In the genomic region with DNA sequence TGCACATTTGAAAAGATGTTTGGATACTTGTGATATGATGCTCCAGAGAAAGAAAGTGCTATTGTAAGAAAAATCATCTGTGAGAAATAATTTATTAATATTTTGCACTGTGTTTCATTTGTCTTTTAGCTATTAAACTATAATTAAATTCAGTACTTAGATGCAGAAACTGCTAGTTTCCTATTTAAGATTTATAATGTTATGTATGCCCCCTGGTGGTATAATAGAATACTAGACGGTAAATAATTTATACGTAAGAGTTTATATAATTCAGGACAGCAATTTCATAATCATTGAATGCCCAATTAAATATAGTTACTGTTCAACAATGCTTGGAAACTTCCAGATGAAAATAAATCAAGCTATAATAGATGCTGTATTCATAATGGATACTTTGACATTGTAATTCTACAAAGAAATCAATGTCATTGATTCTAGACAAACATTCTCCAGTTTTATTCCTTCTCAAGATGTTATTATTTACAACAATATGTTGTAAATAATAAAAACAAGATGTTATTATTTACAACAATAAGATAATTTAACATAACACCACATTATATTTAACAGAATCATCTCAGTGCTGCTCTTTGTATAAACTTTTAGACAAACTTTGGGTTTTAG, we compare ENCODE assay signal across 9 cellular contexts.
DNase-seq lines count a peak whose midpoint lies in the region; ATAC-seq lines count a peak whose summit lies in the region.
"Had no signal": no experiment of that assay in that cellular context is flagged by ENCODE, and none has a peak within 500 bp of the region (broad histone marks: within the 10 kb centered on the region; RNA-seq: fewer than 3 reads in every experiment).

No MANE protein-coding gene starts in this region.

- H3K27me3 Mint-ChIP-seq in activated naive CD8-positive, alpha-beta T cell treated with anti-CD3 and anti-CD28 coated beads, Interleukin-2, amount 50 U/mL, for 24 hours, result no peaks in the 10 kb centered on the region

- no peaks in the 10 kb centered on the region for H3K36me3 Mint-ChIP-seq in stimulated activated effector memory CD8-positive, alpha-beta T cell treated with anti-CD3 and anti-CD28 coated beads, Interleukin-12 subunit alpha, Interleukin-12 subunit beta, amount 100 ng/mL, for 72 hours
- H3K36me3 Mint-ChIP-seq in activated naive CD8-positive, alpha-beta T cell treated with anti-CD3 and anti-CD28 coated beads, Interleukin-2, amount 50 U/mL, for 24 hours (ENCODE audit: low read depth), result no peaks in the 10 kb centered on the region
- H3K36me3 Mint-ChIP-seq: naive thymus-derived CD8-positive, alpha-beta T cell had no signal

- no peaks in the 10 kb centered on the region for H3K9me3 Mint-ChIP-seq in stimulated activated effector memory CD8-positive, alpha-beta T cell treated with anti-CD3 and anti-CD28 coated beads, Interleukin-12 subunit alpha, Interleukin-12 subunit beta, amount 100 ng/mL, for 72 hours
- no peaks in the 10 kb centered on the region for H3K9me3 Mint-ChIP-seq in activated naive CD8-positive, alpha-beta T cell treated with anti-CD3 and anti-CD28 coated beads, Interleukin-2, amount 50 U/mL, for 24 hours
- H3K9me3 Mint-ChIP-seq: naive thymus-derived CD8-positive, alpha-beta T cell had no signal

- no peak overlapping the region for H3K4me3 Mint-ChIP-seq in stimulated activated effector memory CD8-positive, alpha-beta T cell treated with anti-CD3 and anti-CD28 coated beads, Interleukin-12 subunit alpha, Interleukin-12 subunit beta, amount 100 ng/mL, for 72 hours
- H3K4me3 Mint-ChIP-seq in activated naive CD8-positive, alpha-beta T cell treated with anti-CD3 and anti-CD28 coated beads, Interleukin-2, amount 50 U/mL, for 24 hours, result no peak overlapping the region
- H3K4me3 Mint-ChIP-seq: naive thymus-derived CD8-positive, alpha-beta T cell had no signal

- peak; percentile 15 for DNase-seq in GM04504 (ENCODE audit: low read depth)
- DNase-seq in NCI-H1105 (lab: John Stamatoyannopoulos, UW), result peak; percentile 2
- DNase-seq in amniotic epithelial cell (ENCODE audit: low read depth), result peak; percentile 47
- DNase-seq in left kidney (ENCODE audit: low read depth, low spot score), result peak; percentile 45
- no peak for DNase-seq in stimulated activated effector memory CD8-positive, alpha-beta T cell treated with anti-CD3 and anti-CD28 coated beads, Interleukin-12 subunit alpha, Interleukin-12 subunit beta, amount 100 ng/mL, for 72 hours (ENCODE audit: low spot score in 2 of 2)
- no peak for DNase-seq in activated naive CD8-positive, alpha-beta T cell treated with anti-CD3 and anti-CD28 coated beads, Interleukin-2, amount 50 U/mL, for 24 hours

- H3K27ac Mint-ChIP-seq in stimulated activated effector memory CD8-positive, alpha-beta T cell treated with anti-CD3 and anti-CD28 coated beads, Interleukin-12 subunit alpha, Interleukin-12 subunit beta, amount 100 ng/mL, for 72 hours, result no peak overlapping the region
- H3K27ac Mint-ChIP-seq in activated naive CD8-positive, alpha-beta T cell treated with anti-CD3 and anti-CD28 coated beads, Interleukin-2, amount 50 U/mL, for 24 hours, result no peak overlapping the region
- H3K27ac Mint-ChIP-seq: naive thymus-derived CD8-positive, alpha-beta T cell had no signal

- ATAC-seq in GM18867 (IDR thresholded peaks at IDR 0.05; ENCODE audit: unreplicated experiment), result no peak
- ATAC-seq in stimulated activated effector memory CD8-positive, alpha-beta T cell treated with anti-CD3 and anti-CD28 coated beads, Interleukin-12 subunit alpha, Interleukin-12 subunit beta, amount 100 ng/mL, for 72 hours, result no peak
- ATAC-seq in HG02970 (IDR thresholded peaks at IDR 0.05; ENCODE audit: low FRiP score, unreplicated experiment), result no peak
- ATAC-seq in activated naive CD8-positive, alpha-beta T cell treated with anti-CD3 and anti-CD28 coated beads, Interleukin-2, amount 50 U/mL, for 24 hours, result no peak
- ATAC-seq: naive thymus-derived CD8-positive, alpha-beta T cell had no signal

- H3K4me1 Mint-ChIP-seq in stimulated activated effector memory CD8-positive, alpha-beta T cell treated with anti-CD3 and anti-CD28 coated beads, Interleukin-12 subunit alpha, Interleukin-12 subunit beta, amount 100 ng/mL, for 72 hours, result no peaks in the 10 kb centered on the region
- H3K4me1 Mint-ChIP-seq in activated naive CD8-positive, alpha-beta T cell treated with anti-CD3 and anti-CD28 coated beads, Interleukin-2, amount 50 U/mL, for 24 hours, result no peaks in the 10 kb centered on the region

Comparison
In these comparisons a context has a peak if more than half of its experiments do, and no peak if none do; other contexts are left out.
1. DNase-seq: peak in GM04504 (single experiment), NCI-H1105 (single experiment), amniotic epithelial cell (single experiment) and left kidney (single experiment); none in stimulated activated effector memory CD8-positive, alpha-beta T cell treated with anti-CD3 and anti-CD28 coated beads, Interleukin-12 subunit alpha, Interleukin-12 subunit beta, amount 100 ng/mL, for 72 hours (0 of 2) and activated naive CD8-positive, alpha-beta T cell treated with anti-CD3 and anti-CD28 coated beads, Interleukin-2, amount 50 U/mL, for 24 hours (single experiment).